8 cellular contexts compared by ENCODE assay signal in the genomic region with DNA sequence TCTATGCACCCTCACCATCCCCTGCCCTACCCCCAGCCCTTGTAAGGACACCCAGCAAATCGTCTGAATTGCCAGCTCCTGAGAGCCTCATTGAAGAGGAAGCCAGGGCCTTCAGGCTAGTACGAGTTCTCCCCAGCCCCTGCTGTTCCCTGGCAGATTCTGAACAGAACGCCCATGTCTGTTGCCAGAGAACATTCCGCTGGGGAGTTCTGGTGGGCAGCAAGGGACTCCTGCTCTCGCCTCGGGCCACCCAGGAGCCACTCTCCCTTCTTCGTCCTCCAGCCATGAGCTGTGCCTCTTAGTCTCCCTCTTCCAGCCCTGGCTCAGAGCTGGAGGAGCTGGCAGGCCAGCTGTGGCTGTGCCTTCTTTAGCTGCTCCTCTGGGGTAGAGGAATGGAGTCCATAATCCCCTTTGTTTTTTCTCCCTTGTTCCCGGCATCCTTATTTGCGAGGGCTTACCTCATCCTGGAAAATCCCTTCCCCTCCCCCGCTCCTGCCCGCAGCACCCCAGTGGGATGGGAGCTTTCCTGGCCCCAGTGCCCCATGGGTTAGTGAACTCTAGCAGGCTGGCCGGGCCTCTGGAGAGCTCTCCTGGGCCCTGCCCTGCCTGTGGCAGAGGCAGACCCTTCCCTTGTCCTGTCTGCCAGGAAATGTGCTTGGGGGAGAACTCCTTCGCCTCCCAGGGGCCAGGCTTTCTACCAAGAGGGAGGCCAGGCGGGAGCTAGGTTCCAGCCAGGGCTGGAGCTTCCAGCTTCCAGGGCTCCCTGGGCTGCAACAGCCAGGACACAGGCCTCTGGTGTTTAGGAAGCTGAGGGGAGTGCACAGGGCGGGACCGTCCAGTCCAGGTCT. TPM values are rescaled to one million over a fixed set of nuclear protein-coding genes. Genes with fewer than 3 reads are reported as not detected.
DNase-seq lines count a peak whose midpoint lies in the region; ATAC-seq and TF ChIP-seq lines count a peak whose summit lies in the region.

No MANE protein-coding gene starts in this region.

- peak overlapping the region; percentile 60 for H3K4me2 ChIP-seq in PC-9

- peak; percentile 73 for DNase-seq in ACHN
- DNase-seq in PC-9: no peak
- DNase-seq in myocyte (ENCODE audit: low read depth): peak; percentile 94
- DNase-seq in NCI-H187 treated with DMSO at 0.1 percent for 48 hours (lab: John Stamatoyannopoulos, UW): no peak

- intact Hi-C loops in PC-9 (cut with micrococcal nuclease; ENCODE audit: unreplicated experiment): loop anchor here (2.0 kb wide), 2 partner anchors 15 to 23 kb away; no protein-coding TSS in a partner anchor

- H3K27me3 ChIP-seq in PC-9 (ENCODE audit: insufficient read depth, low read depth): no peaks in the 10 kb centered on the region
- H3K27me3 ChIP-seq in esophagus (ENCODE audit: control insufficient read depth in 1 of 2, insufficient read depth in 2 of 2, low read length in 2 of 2): no peaks in the 10 kb centered on the region

- no peak for TF ChIP-seq CTCF in PC-9 (conservative IDR thresholded peaks at IDR 0.05)

- 39 to 59% methylated on average over 16 of the region's 16 CpGs for WGBS in esophagus, 2 donors

- POLR2A ChIA-PET in PC-9 (lab: Charles Lee; ENCODE audit: unreplicated experiment): interaction anchor here (1.0 kb wide), 1 partner anchor 15 kb away, joined by 4 read pairs; no protein-coding TSS in a partner anchor

- ATAC-seq in HG02759 (IDR thresholded peaks at IDR 0.05; ENCODE audit: unreplicated experiment) (no peak), GM21447 (IDR thresholded peaks at IDR 0.05; ENCODE audit: unreplicated experiment) (no peak), HG03159 (IDR thresholded peaks at IDR 0.05; ENCODE audit: unreplicated experiment) (no peak)

- H3K79me2 ChIP-seq in PC-9 (ENCODE audit: low read depth): no peaks in the 10 kb centered on the region

- H3K9me3 ChIP-seq in PC-9 (ENCODE audit: insufficient read depth, low read depth) (no peaks in the 10 kb centered on the region), esophagus (ENCODE audit: control insufficient read depth in 2 of 2, insufficient read depth in 1 of 2, low read depth in 1 of 2, low read length in 1 of 2) (no peaks in the 10 kb centered on the region)

- H3K9me2 ChIP-seq in PC-9 (ENCODE audit: insufficient read depth): no peaks in the 10 kb centered on the region

- BruUV-seq in PC-9 (replicated peaks; lab: Mats Ljungman, UMichigan): no TSS peak

- H3K27ac ChIP-seq in PC-9 (peak overlapping the region; percentile 84), esophagus (ENCODE audit: low read depth in 2 of 2, low read length in 1 of 2) (peak overlapping the region; percentile 83 to 84)

- H3K4me3 ChIP-seq in PC-9: no peak overlapping the region
- no peak overlapping the region for H3K4me3 ChIP-seq in esophagus (ENCODE audit: low read depth in 1 of 2, low read length in 2 of 2)

- no peak overlapping the region for H2AFZ ChIP-seq in PC-9

- H3K4me1 ChIP-seq in PC-9 (replicated peaks; ENCODE audit: insufficient read depth) (peaks cover 56% of the 10 kb centered on the region), esophagus (ENCODE audit: control insufficient read depth in 2 of 2, insufficient read depth in 2 of 2, low read length in 1 of 2) (peaks cover 3 to 13% of the 10 kb centered on the region in 2 donors)

- in situ Hi-C loops in ACHN (cut with HindIII; ENCODE audit: low pct_ligation_motif_present, low pct_unique_long_range_greater_than_20kb, low sequenced_read_pairs): no loop called here

- CTCF ChIA-PET in PC-9 (lab: Charles Lee): interaction anchor here (0.5 kb wide), 1 partner anchor 164 kb away, joined by 3 read pairs; no protein-coding TSS in a partner anchor

- no peaks in the 10 kb centered on the region for H4K20me1 ChIP-seq in PC-9 (ENCODE audit: insufficient read depth)

- H3K36me3 ChIP-seq in PC-9 (ENCODE audit: low read depth) (no peaks in the 10 kb centered on the region), esophagus (ENCODE audit: control insufficient read depth in 2 of 2, insufficient read depth in 2 of 2, low read length in 1 of 2) (peaks cover 0 to 12% of the 10 kb centered on the region in 2 donors)

- peaks cover 31% of the 10 kb centered on the region for H3F3A ChIP-seq in PC-9 (ENCODE audit: insufficient read depth, low read depth)

RNA-seq across cellular contexts. Expression of gene TRIM8, which starts 16.6 kb away (rescaled TPM):
- total RNA-seq in PC-9 (2021) (59.8 and 73.0 TPM in 2 replicates), myocyte (230 and 274 TPM in 2 replicates)
- 10 to 100 TPM; 26.4 to 33.3 TPM for polyA plus RNA-seq in esophagus
- polyA plus RNA-seq in myocyte (2012): 192 TPM

Comparison
In these comparisons a context has a peak if more than half of its experiments do, and no peak if none do; other contexts are left out.
1. DNase-seq: peak in ACHN (single experiment) and myocyte (single experiment); none in PC-9 (0 of 2) and NCI-H187 treated with DMSO at 0.1 percent for 48 hours (single experiment).